ENCODE assay signal across 30 cellular contexts in genomic region chr2:166067204-166067603, GRCh38.
"Had no signal": no experiment of that assay in that cellular context is flagged by ENCODE, and none has a peak within 500 bp of the region (broad histone marks: within the 10 kb centered on the region; RNA-seq: fewer than 3 reads in every experiment).

No MANE protein-coding gene starts in this region.

- H3K27ac Mint-ChIP-seq: activated CD4-positive, alpha-beta T cell treated with anti-CD3 and anti-CD28 coated beads, Interleukin-2, amount 10 ng/mL, durations not matched to agents 7 days and 5 days; activated CD8-positive, alpha-beta memory T cell treated with anti-CD3 and anti-CD28 coated beads, Interleukin-2, amount 10 ng/mL, durations not matched to agents 7 days and 5 days; activated CD8-positive, alpha-beta T cell treated with anti-CD3 and anti-CD28 coated beads, Interleukin-2, amount 10 ng/mL, durations not matched to agents 7 days and 5 days; activated naive CD4-positive, alpha-beta T cell treated with anti-CD3 and anti-CD28 coated beads, Interleukin-2, amount 50 U/mL, for 72 hours; activated T-helper 2 cell treated with anti-CD3 and anti-CD28 coated beads, Interferon-gamma antibody, Interleukin-2, Interleukin-4, amounts not matched to agents 10 μg/mL and 5 μg/mL and 100 μg/mL, durations not matched to agents 14 hours and 24 hours and 36 hours; nephron; progenitor cell of endocrine pancreas; stimulated activated effector memory CD8-positive, alpha-beta T cell treated with anti-CD3 and anti-CD28 coated beads, Interleukin-12 subunit alpha, Interleukin-12 subunit beta, amount 100 ng/mL, for 72 hours; stimulated activated naive CD8-positive, alpha-beta T cell treated with anti-CD3 and anti-CD28 coated beads, Interleukin-15, Interleukin-2, amounts not matched to agents 100 ng/mL and 50 ng/mL, for 24 hours; T-helper 1 cell treated with Interleukin-12 subunit alpha and Interleukin-12 subunit beta and Interleukin-4 antibody, amounts not matched to agents 30 μg/mL and 1 μg/mL, for 36 hours; WTC11 had no signal

- DNase-seq: activated CD4-positive, alpha-beta T cell treated with anti-CD3 and anti-CD28 coated beads for 1 hour; activated CD4-positive, alpha-beta T cell treated with anti-CD3 and anti-CD28 coated beads, Interleukin-2, amount 10 ng/mL, durations not matched to agents 7 days and 5 days; activated CD8-positive, alpha-beta memory T cell treated with anti-CD3 and anti-CD28 coated beads, Interleukin-2, amount 10 ng/mL, durations not matched to agents 7 days and 5 days; activated CD8-positive, alpha-beta T cell treated with anti-CD3 and anti-CD28 coated beads, Interleukin-2, amount 10 ng/mL, durations not matched to agents 7 days and 5 days; activated naive CD4-positive, alpha-beta T cell; activated T-cell treated with anti-CD3 and anti-CD28 coated beads, Interleukin-2, amount 50 U/mL, for 48 hours; dorsolateral prefrontal cortex; effector memory CD4-positive, alpha-beta T cell; foreskin keratinocyte; heart right ventricle; kidney glomerular epithelial cell; lower lobe of right lung; mesendoderm; retina; sigmoid colon; small intestine; stimulated activated CD4-positive, alpha-beta T cell treated with anti-CD3 and anti-CD28 coated beads, Interleukin-4, amount 100 ng/mL, for 24 hours; T-helper 9 cell; trophoblast cell; uterus had no signal

- H3K9me3 Mint-ChIP-seq: activated CD4-positive, alpha-beta T cell treated with anti-CD3 and anti-CD28 coated beads, Interleukin-2, amount 10 ng/mL, durations not matched to agents 7 days and 5 days; activated naive CD4-positive, alpha-beta T cell treated with anti-CD3 and anti-CD28 coated beads, Interleukin-2, amount 50 U/mL, for 72 hours; activated T-helper 2 cell treated with anti-CD3 and anti-CD28 coated beads, Interferon-gamma antibody, Interleukin-2, Interleukin-4, amounts not matched to agents 10 μg/mL and 5 μg/mL and 100 μg/mL, durations not matched to agents 14 hours and 24 hours and 36 hours; nephron; stimulated activated effector memory CD8-positive, alpha-beta T cell treated with anti-CD3 and anti-CD28 coated beads, Interleukin-12 subunit alpha, Interleukin-12 subunit beta, amount 100 ng/mL, for 72 hours; stimulated activated naive CD8-positive, alpha-beta T cell treated with anti-CD3 and anti-CD28 coated beads, Interleukin-15, Interleukin-2, amounts not matched to agents 100 ng/mL and 50 ng/mL, for 24 hours; T-helper 1 cell treated with Interleukin-12 subunit alpha and Interleukin-12 subunit beta and Interleukin-4 antibody, amounts not matched to agents 30 μg/mL and 1 μg/mL, for 36 hours; WTC11 had no signal

- H3K4me3 ChIP-seq: breast epithelium, dorsolateral prefrontal cortex, heart right ventricle, lower lobe of right lung, sigmoid colon, thoracic aorta, uterus had no signal

- H3K36me3 Mint-ChIP-seq: activated CD8-positive, alpha-beta memory T cell treated with anti-CD3 and anti-CD28 coated beads, Interleukin-2, amount 10 ng/mL, durations not matched to agents 7 days and 5 days; activated naive CD4-positive, alpha-beta T cell treated with anti-CD3 and anti-CD28 coated beads, Interleukin-2, amount 50 U/mL, for 72 hours; stimulated activated effector memory CD8-positive, alpha-beta T cell treated with anti-CD3 and anti-CD28 coated beads, Interleukin-12 subunit alpha, Interleukin-12 subunit beta, amount 100 ng/mL, for 72 hours; WTC11 had no signal

- H3K4me3 Mint-ChIP-seq: activated CD4-positive, alpha-beta T cell treated with anti-CD3 and anti-CD28 coated beads, Interleukin-2, amount 10 ng/mL, durations not matched to agents 7 days and 5 days; activated CD8-positive, alpha-beta memory T cell treated with anti-CD3 and anti-CD28 coated beads, Interleukin-2, amount 10 ng/mL, durations not matched to agents 7 days and 5 days; activated CD8-positive, alpha-beta T cell treated with anti-CD3 and anti-CD28 coated beads, Interleukin-2, amount 10 ng/mL, durations not matched to agents 7 days and 5 days; nephron; stimulated activated effector memory CD8-positive, alpha-beta T cell treated with anti-CD3 and anti-CD28 coated beads, Interleukin-12 subunit alpha, Interleukin-12 subunit beta, amount 100 ng/mL, for 72 hours; stimulated activated naive CD8-positive, alpha-beta T cell treated with anti-CD3 and anti-CD28 coated beads, Interleukin-15, Interleukin-2, amounts not matched to agents 100 ng/mL and 50 ng/mL, for 24 hours; T-helper 1 cell treated with Interleukin-12 subunit alpha and Interleukin-12 subunit beta and Interleukin-4 antibody, amounts not matched to agents 30 μg/mL and 1 μg/mL, for 36 hours; WTC11 had no signal

- H3K27me3 Mint-ChIP-seq: progenitor cell of endocrine pancreas had no signal

- H3K4me1 Mint-ChIP-seq: activated CD4-positive, alpha-beta T cell treated with anti-CD3 and anti-CD28 coated beads, Interleukin-2, amount 10 ng/mL, durations not matched to agents 7 days and 5 days; activated CD8-positive, alpha-beta memory T cell treated with anti-CD3 and anti-CD28 coated beads, Interleukin-2, amount 10 ng/mL, durations not matched to agents 7 days and 5 days; nephron; stimulated activated effector memory CD8-positive, alpha-beta T cell treated with anti-CD3 and anti-CD28 coated beads, Interleukin-12 subunit alpha, Interleukin-12 subunit beta, amount 100 ng/mL, for 72 hours; WTC11 had no signal
